Comparison of ENCODE assay signal across 21 cellular contexts in the genomic region with DNA sequence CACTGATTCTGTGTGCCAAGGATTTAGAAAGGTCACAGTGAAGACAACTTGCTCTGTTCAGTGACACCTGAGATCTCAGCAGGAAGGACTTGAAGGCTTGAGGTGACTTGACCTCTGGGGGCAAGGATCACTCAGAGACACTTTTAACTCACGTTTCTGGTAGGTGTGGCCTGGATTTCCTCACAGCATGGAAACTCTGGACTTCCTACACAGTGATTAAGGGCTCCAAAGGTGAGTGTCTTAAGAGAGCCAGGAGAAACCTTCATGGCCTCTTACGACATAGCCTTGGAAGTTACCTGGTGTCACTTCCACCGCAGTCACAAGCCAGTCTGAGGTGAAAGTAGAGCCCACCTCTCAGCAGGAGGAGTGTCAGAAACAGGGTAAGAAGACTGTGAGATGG. TPM values are rescaled to one million over a fixed set of nuclear protein-coding genes. Genes with fewer than 3 reads are reported as not detected.
A peak's percentile ranks its signal among the peaks of the same experiment; 100 is the strongest.
DNase-seq lines count a peak whose midpoint lies in the region; ATAC-seq, FAIRE-seq and TF ChIP-seq lines count a peak whose summit lies in the region.
"Had no signal": no experiment of that assay in that cellular context is flagged by ENCODE, and none has a peak within 500 bp of the region (broad histone marks: within the 10 kb centered on the region; RNA-seq: fewer than 3 reads in every experiment).

No MANE protein-coding gene starts in this region.

- H3K27me3 Mint-ChIP-seq in Caco-2 (ENCODE audit: insufficient read depth, unreplicated experiment) = no peaks in the 10 kb centered on the region
- peaks cover 0 to 1% of the 10 kb centered on the region in 2 donors for H3K27me3 Mint-ChIP-seq in CD4-positive, alpha-beta memory T cell
- no peaks in the 10 kb centered on the region for H3K27me3 Mint-ChIP-seq in CD4-positive, alpha-beta T cell
- H3K27me3 Mint-ChIP-seq: B cell had no signal

- no peak overlapping the region for H2AK5ac ChIP-seq in H1 (ENCODE audit: low read depth, low read length)

- no peaks in the 10 kb centered on the region for H3K79me2 ChIP-seq in H1 (ENCODE audit: control insufficient read depth in 1 of 2, insufficient read depth in 2 of 2, low read length in 2 of 2)

- no peak for TF ChIP-seq EP300 in H1 (IDR thresholded peaks at IDR 0.05; ENCODE audit: borderline replicate concordance in 1 of 2, low read depth in 2 of 2, low read length in 2 of 2)

- no peak overlapping the region for H3K9ac ChIP-seq in H1 (replicated peaks in 1 of 4; ENCODE audit: extremely low read depth in 1 of 4, low read depth in 3 of 4, low read length in 3 of 4)
- H3K9ac ChIP-seq: BLaER1 had no signal

- H2BK15ac ChIP-seq in H1 (ENCODE audit: low read length) = no peak overlapping the region

- no peak overlapping the region for H2BK120ac ChIP-seq in H1 (replicated peaks; ENCODE audit: low read depth, low read length)

- no peaks in the 10 kb centered on the region for H3K79me1 ChIP-seq in H1 (ENCODE audit: low read depth, low read length)

- WGBS in H1 (ENCODE audit: extremely low coverage in 1 of 2, insufficient coverage in 1 of 2, insufficient read length in 1 of 2, insufficient replicate concordance in 2 of 2, low coverage in 1 of 2, low lambda C conversion rate in 2 of 2, missing lambda C conversion rate in 1 of 2), 2 experiments = 77% methylated on average over 3 of the region's 3 CpGs; no CpG with 5 or more reads in 1 of the 2 experiments
- WGBS in small intestine, 3 donors = 19 to 49% (median 35%) methylated on average over 3 of the region's 3 CpGs

- no peak overlapping the region for H3K23ac ChIP-seq in H1 (ENCODE audit: insufficient read length)

- H3K4me3 ChIP-seq in Caco-2 (ENCODE audit: low read depth, low read length) (no peak overlapping the region), H1 (ENCODE audit: extremely low read depth in 1 of 4, insufficient read depth in 2 of 4, low read depth in 3 of 4, low read length in 4 of 4) (no peak overlapping the region), left lung (no peak overlapping the region), small intestine (ENCODE audit: low read depth in 1 of 2, low read length in 2 of 2) (no peak overlapping the region)
- no peak overlapping the region for H3K4me3 ChIP-seq in CD4-positive, alpha-beta memory T cell (ENCODE audit: low read length in 2 of 2)
- H3K4me3 ChIP-seq: BLaER1 had no signal

- DNase-seq in Caco-2 (peak; percentile 70 to 89), H1 (ENCODE audit: low read depth in 1 of 2, low spot score in 2 of 2) (no peak), left lung (no peak), small intestine (peak; percentile 95), GM19239 (ENCODE audit: insufficient read length, low spot score) (no peak)
- no peak for DNase-seq in CD4-positive, alpha-beta memory T cell
- no peak for DNase-seq in CD4-positive, alpha-beta T cell
- DNase-seq: CD4-positive, CD25-positive, alpha-beta regulatory T cell; COR-L47; DMS153; DND-41; GOT3; H7; HCEC 1CT had no signal

- H3K23me2 ChIP-seq in H1 (ENCODE audit: low read depth, low read length) = no peaks in the 10 kb centered on the region

- no peak overlapping the region for H4K5ac ChIP-seq in H1 (ENCODE audit: insufficient read length, low read depth, low read length)

- H3K56ac ChIP-seq in H1 (replicated peaks; ENCODE audit: insufficient read length, low read depth, low read length) = no peak overlapping the region

- H2BK20ac ChIP-seq in H1 (ENCODE audit: low read length) = 0 out of 2 replicates have a peak overlapping the region, but pooled peaks have one; percentile 21

- H3K4me2 ChIP-seq in H1 (ENCODE audit: insufficient read depth in 1 of 2, low read depth in 2 of 2, low read length in 2 of 2) = no peak overlapping the region
- H3K4me2 ChIP-seq: BLaER1 had no signal

- ATAC-seq in left lung (peak; percentile 84), GM18858 (IDR thresholded peaks at IDR 0.05; ENCODE audit: unreplicated experiment) (no peak)
- ATAC-seq in CD4-positive, alpha-beta T cell (ENCODE audit: poor library complexity) = no peak

- H3K18ac ChIP-seq in H1 (ENCODE audit: extremely low read depth, low read length) = no peak overlapping the region

- no peak overlapping the region for H3K4ac ChIP-seq in H1 (replicated peaks; ENCODE audit: insufficient read length, low read depth, low read length)

- TF ChIP-seq POLR2A in H1 (IDR thresholded peaks at IDR 0.05; ENCODE audit: control extremely low read depth in 1 of 2, low read depth in 2 of 2, low read length in 2 of 2) = no peak

- no peaks in the 10 kb centered on the region for H3K9me3 Mint-ChIP-seq in Caco-2 (ENCODE audit: unreplicated experiment)
- H3K9me3 Mint-ChIP-seq in CD4-positive, alpha-beta memory T cell = no peaks in the 10 kb centered on the region
- no peaks in the 10 kb centered on the region for H3K9me3 Mint-ChIP-seq in CD4-positive, alpha-beta T cell
- H3K9me3 Mint-ChIP-seq: CD4-positive, CD25-positive, alpha-beta regulatory T cell had no signal

- peaks cover 23% of the 10 kb centered on the region for H3K4me1 Mint-ChIP-seq in Caco-2 (ENCODE audit: low read depth, unreplicated experiment)
- H3K4me1 Mint-ChIP-seq in CD4-positive, alpha-beta memory T cell = peaks cover 5 to 14% (median 9%) of the 10 kb centered on the region in 4 donors
- H3K4me1 Mint-ChIP-seq in CD4-positive, alpha-beta T cell (ENCODE audit: low read depth) = peaks cover 9% of the 10 kb centered on the region
- H3K4me1 Mint-ChIP-seq: B cell had no signal

- CTCF ChIA-PET in Caco-2 (lab: Charles Lee) = no interaction called here
- CTCF ChIA-PET in H1 (lab: Charles Lee; ENCODE audit: partially characterized antibody) = no interaction called here
- CTCF ChIA-PET in CD4-positive, alpha-beta memory T cell (lab: Charles Lee; ENCODE audit: partially characterized antibody) = no interaction called here
- CTCF ChIA-PET in CD4-positive, alpha-beta T cell (lab: Charles Lee) = no interaction called here

- H2BK12ac ChIP-seq in H1 (ENCODE audit: low read depth, low read length) = no peak overlapping the region

- H3K27ac Mint-ChIP-seq in Caco-2 (ENCODE audit: unreplicated experiment) = peak overlapping the region; percentile 30
- peak overlapping the region in 1 of 7 donors; percentile 13 for H3K27ac Mint-ChIP-seq in CD4-positive, alpha-beta memory T cell
- no peak overlapping the region for H3K27ac Mint-ChIP-seq in CD4-positive, alpha-beta T cell
- H3K27ac Mint-ChIP-seq: B cell; CD4-positive, CD25-positive, alpha-beta regulatory T cell had no signal

- intact Hi-C loops in Caco-2 (cut with micrococcal nuclease; ENCODE audit: unreplicated experiment) (loop anchor here (1.0 kb wide), 2 partner anchors 39 to 50 kb away; partner anchors contain the start of gene EGR2), left lung (cut with DNase I) (no loop called here)
- intact Hi-C loops in CD4-positive, alpha-beta memory T cell (cut with micrococcal nuclease) = no loop called here
- intact Hi-C loops in CD4-positive, alpha-beta T cell (cut with DNase I, micrococcal nuclease) = no loop called here

- 0 out of 2 replicates have a peak overlapping the region, but pooled peaks have one; percentile 67 for H2AFZ ChIP-seq in H1 (ENCODE audit: low read length)

- H4K20me1 ChIP-seq in H1 (replicated peaks in 1 of 2; ENCODE audit: control insufficient read depth in 1 of 2, insufficient read depth in 2 of 2, low read length in 2 of 2) = no peaks in the 10 kb centered on the region
- H4K20me1 ChIP-seq: BLaER1 had no signal

- H3K9me3 ChIP-seq in Caco-2 (no peaks in the 10 kb centered on the region), H1 (ENCODE audit: insufficient read depth in 2 of 2, low read depth in 1 of 2, low read length in 1 of 2) (no peaks in the 10 kb centered on the region), left lung (no peaks in the 10 kb centered on the region), small intestine (ENCODE audit: control insufficient read depth, low read depth) (no peaks in the 10 kb centered on the region)
- no peaks in the 10 kb centered on the region for H3K9me3 ChIP-seq in CD4-positive, alpha-beta memory T cell (ENCODE audit: control insufficient read depth in 1 of 2, low read length in 2 of 2)
- H3K9me3 ChIP-seq in CD4-positive, alpha-beta T cell (ENCODE audit: control insufficient read depth, low read length) = no peaks in the 10 kb centered on the region
- H3K9me3 ChIP-seq: BLaER1 had no signal

- H4K8ac ChIP-seq in H1 (ENCODE audit: extremely low read depth, insufficient read depth, low read length) = no peak overlapping the region

- no peak for FAIRE-seq in H1 (lab: Jason Lieb, UNC)
- FAIRE-seq in small intestine (lab: Jason Lieb, UNC) = no peak
- no peak for FAIRE-seq in GM19239 (lab: Jason Lieb, UNC)
- FAIRE-seq: A204.1, G401.6 had no signal

- no peak overlapping the region for H4K91ac ChIP-seq in H1 (replicated peaks; ENCODE audit: insufficient read length, low read length)

- no peaks in the 10 kb centered on the region for H3K27me3 ChIP-seq in Caco-2 (replicated peaks; ENCODE audit: control insufficient read depth, insufficient read depth, low read length)
- no peaks in the 10 kb centered on the region for H3K27me3 ChIP-seq in H1 (replicated peaks in 1 of 4; ENCODE audit: control insufficient read depth in 3 of 4, extremely low read depth in 1 of 4, insufficient read depth in 3 of 4, low read length in 3 of 4)
- no peaks in the 10 kb centered on the region for H3K27me3 ChIP-seq in left lung
- H3K27me3 ChIP-seq in small intestine (ENCODE audit: control insufficient read depth in 2 of 2, insufficient read depth in 2 of 2, low read length in 2 of 2) = no peaks in the 10 kb centered on the region
- H3K27me3 ChIP-seq in CD4-positive, alpha-beta memory T cell (ENCODE audit: insufficient read depth, low read length) = no peaks in the 10 kb centered on the region
- no peaks in the 10 kb centered on the region for H3K27me3 ChIP-seq in CD4-positive, alpha-beta T cell (ENCODE audit: control insufficient read depth, insufficient read depth, low read length)
- H3K27me3 ChIP-seq: BLaER1 had no signal

- TF ChIP-seq CTCF in Caco-2 (IDR thresholded peaks at IDR 0.05; ENCODE audit: insufficient read depth in 1 of 2, low read depth in 1 of 2, low read length in 1 of 2, severe bottlenecking in 1 of 2, unreplicated experiment in 1 of 2) (no peak), H1 (IDR thresholded peaks at IDR 0.05; ENCODE audit: control extremely low read depth in 1 of 3, insufficient read depth in 1 of 3, low read depth in 1 of 3, low read length in 3 of 3) (no peak), left lung (IDR thresholded peaks at IDR 0.05) (no peak)
- TF ChIP-seq CTCF in CD4-positive, alpha-beta T cell (IDR thresholded peaks at IDR 0.05) = no peak

- H2BK5ac ChIP-seq in H1 (ENCODE audit: low read depth, low read length) = no peak overlapping the region

- no peaks in the 10 kb centered on the region for H3K36me3 Mint-ChIP-seq in Caco-2 (ENCODE audit: insufficient read depth, unreplicated experiment)
- no peaks in the 10 kb centered on the region for H3K36me3 Mint-ChIP-seq in CD4-positive, alpha-beta memory T cell
- no peaks in the 10 kb centered on the region for H3K36me3 Mint-ChIP-seq in CD4-positive, alpha-beta T cell (ENCODE audit: low read depth)
- H3K36me3 Mint-ChIP-seq: CD4-positive, CD25-positive, alpha-beta regulatory T cell had no signal

- no peak for TF ChIP-seq RAD21 in H1 (IDR thresholded peaks at IDR 0.05 in 1 of 2, conservative IDR thresholded peaks at IDR 0.05 in 1 of 2; ENCODE audit: low read depth in 2 of 2, low read length in 2 of 2)

- BruUV-seq in Caco-2 (replicated peaks; lab: Mats Ljungman, UMichigan) = no TSS peak

- H3K27ac ChIP-seq in H1 (ENCODE audit: low read depth, low read length) (no peak overlapping the region), left lung (no peak overlapping the region), small intestine (ENCODE audit: low read depth in 1 of 2, low read length in 1 of 2) (no peak overlapping the region)
- H3K27ac ChIP-seq in CD4-positive, alpha-beta memory T cell (ENCODE audit: low read depth, low read length) = no peak overlapping the region
- H3K27ac ChIP-seq in CD4-positive, alpha-beta T cell (ENCODE audit: low read depth, low read length) = no peak overlapping the region
- H3K27ac ChIP-seq: 22Rv1, BLaER1, C4-2B had no signal

- H3K4me1 ChIP-seq in Caco-2 (peaks cover 22% of the 10 kb centered on the region), H1 (replicated peaks in 1 of 4; ENCODE audit: control insufficient read depth in 3 of 4, insufficient read depth in 4 of 4, low read length in 3 of 4) (peaks cover 0 to 3% (median 0%) of the 10 kb centered on the region in 4 experiments; a peak in 2 of 7 replicates), left lung (peaks cover 0 to under 1% of the 10 kb centered on the region in 2 donors), small intestine (ENCODE audit: control insufficient read depth in 2 of 2, insufficient read depth in 1 of 2, low read depth in 1 of 2, low read length in 1 of 2) (no peaks in the 10 kb centered on the region)
- H3K4me1 ChIP-seq in CD4-positive, alpha-beta memory T cell (ENCODE audit: insufficient read depth, low read length) = peaks cover 7% of the 10 kb centered on the region
- H3K4me1 ChIP-seq: BLaER1 had no signal

- no peak overlapping the region for H3K14ac ChIP-seq in H1 (ENCODE audit: insufficient read length)

- no peaks in the 10 kb centered on the region for H3K36me3 ChIP-seq in Caco-2 (ENCODE audit: control insufficient read depth, insufficient read depth, low read length)
- H3K36me3 ChIP-seq in H1 (ENCODE audit: control insufficient read depth in 2 of 4, insufficient read depth in 4 of 4, low read length in 3 of 4) = no peaks in the 10 kb centered on the region
- H3K36me3 ChIP-seq in left lung = no peaks in the 10 kb centered on the region
- no peaks in the 10 kb centered on the region for H3K36me3 ChIP-seq in small intestine (ENCODE audit: control insufficient read depth in 2 of 2, insufficient read depth in 2 of 2, low read length in 2 of 2)
- H3K36me3 ChIP-seq in CD4-positive, alpha-beta memory T cell (ENCODE audit: insufficient read depth, low read length) = no peaks in the 10 kb centered on the region
- H3K36me3 ChIP-seq: BLaER1 had no signal

- POLR2A ChIA-PET in Caco-2 (lab: Charles Lee) (no interaction called here), H1 (lab: Charles Lee; ENCODE audit: partially characterized antibody) (no interaction called here)
- POLR2A ChIA-PET in CD4-positive, alpha-beta memory T cell (lab: Charles Lee; ENCODE audit: partially characterized antibody) = interaction anchor here (1.4 kb wide), 1 partner anchor 13 kb away, joined by 3 read pairs; no protein-coding TSS in a partner anchor
- POLR2A ChIA-PET in CD4-positive, alpha-beta T cell (lab: Charles Lee) = no interaction called here

- peak overlapping the region; percentile 2 for H3K4me3 Mint-ChIP-seq in Caco-2 (ENCODE audit: unreplicated experiment)
- H3K4me3 Mint-ChIP-seq in CD4-positive, alpha-beta memory T cell = no peak overlapping the region
- no peak overlapping the region for H3K4me3 Mint-ChIP-seq in CD4-positive, alpha-beta T cell
- H3K4me3 Mint-ChIP-seq: B cell; CD4-positive, CD25-positive, alpha-beta regulatory T cell had no signal

RNA-seq across cellular contexts. Expression of gene ADO, which starts 38.1 kb away (rescaled TPM):
- 31.3 and 34.1 TPM in 2 replicates for total RNA-seq in Caco-2 (2022)
- total RNA-seq in H1 (2021; fragmentation: NEBNext Ultra II Directional; extraction: Animal tissue kit (Norgen Biotek cat#: 25700)) = 27.9 and 29.2 TPM in 2 replicates
- polyA plus RNA-seq in H1 (2011; rRNA removed) = 18.7 and 23.7 TPM in 2 replicates
- 18.5 TPM for polyA plus RNA-seq in H1 (2011; cell fraction: cytosol; rRNA removed)
- polyA plus RNA-seq in H1 (2011; cell fraction: nucleus; rRNA removed) = 14.2 TPM
- polyA plus RNA-seq in H1 (2012, experiment 1 of 2) = 12.0 to 16.6 TPM (median 13.3 TPM) in 4 replicates
- 11.2 TPM for polyA plus RNA-seq in H1 (2012, experiment 2 of 2)
- 20.0 TPM for polyA plus RNA-seq in H1 (2013, experiment 1 of 2)
- 20.1 TPM for polyA plus RNA-seq in H1 (2013, experiment 2 of 2)
- polyA minus RNA-seq in H1 (2011; rRNA and poly(A)+ RNA removed) = 14.0 and 16.9 TPM in 2 replicates
- polyA minus RNA-seq in H1 (2011; cell fraction: cytosol; rRNA and poly(A)+ RNA removed) = 20.9 TPM
- 32.6 TPM for polyA minus RNA-seq in H1 (2011; cell fraction: nucleus; rRNA and poly(A)+ RNA removed)
- total RNA-seq in left lung = 10 to 100 TPM; 17.0 to 19.3 TPM
- 1 to 10 TPM; 7.4 to 9.5 (median 8.1) TPM for polyA plus RNA-seq in small intestine
- 10 to 100 TPM; 18.6 to 19.1 TPM for total RNA-seq in CD4-positive, alpha-beta memory T cell
- polyA plus RNA-seq in CD4-positive, alpha-beta memory T cell = 1 to 10 TPM in 1 of 2 donors, under 1 TPM in 1; 1.00 to 4.7 TPM
- total RNA-seq in CD4-positive, alpha-beta T cell = 10 to 100 TPM; 14.3 to 15.9 TPM

RNA-seq across cellular contexts. Expression of gene EGR2, which starts 49.8 kb away (rescaled TPM):
- total RNA-seq in Caco-2 (2022) (0.30 and 0.61 TPM in 2 replicates), left lung (10 to 100 TPM; 11.6 to 14.2 TPM)
- 2.1 and 3.0 TPM in 2 replicates for total RNA-seq in H1 (2021; fragmentation: NEBNext Ultra II Directional; extraction: Animal tissue kit (Norgen Biotek cat#: 25700))
- polyA plus RNA-seq in H1 (2011; rRNA removed) (1.3 and 2.4 TPM in 2 replicates), small intestine (1 to 10 TPM in 1 of 3 donors, under 1 TPM in 2; 0.45 to 5.4 (median 0.54) TPM)
- 0.98 TPM for polyA plus RNA-seq in H1 (2011; cell fraction: cytosol; rRNA removed)
- 2.8 TPM for polyA plus RNA-seq in H1 (2011; cell fraction: nucleus; rRNA removed)
- 0.92 to 1.7 TPM (median 1.3 TPM) in 4 replicates for polyA plus RNA-seq in H1 (2012, experiment 1 of 2)
- polyA plus RNA-seq in H1 (2012, experiment 2 of 2) = 1.3 TPM
- polyA plus RNA-seq in H1 (2013, experiment 1 of 2) = 0.61 TPM
- 0.57 TPM for polyA plus RNA-seq in H1 (2013, experiment 2 of 2)
- 1.8 and 2.3 TPM in 2 replicates for polyA minus RNA-seq in H1 (2011; rRNA and poly(A)+ RNA removed)
- 0.51 TPM for polyA minus RNA-seq in H1 (2011; cell fraction: cytosol; rRNA and poly(A)+ RNA removed)
- polyA minus RNA-seq in H1 (2011; cell fraction: nucleus; rRNA and poly(A)+ RNA removed) = 6.1 TPM
- total RNA-seq in CD4-positive, alpha-beta memory T cell = 1 to 10 TPM; 2.0 to 2.2 TPM
- polyA plus RNA-seq in CD4-positive, alpha-beta memory T cell = under 1 TPM in 1 of 2 donors, not detected in 1; 0.22 TPM
- 1 to 10 TPM; 3.2 to 5.4 TPM for total RNA-seq in CD4-positive, alpha-beta T cell

Comparison
In these comparisons a context has a peak if more than half of its experiments do, and no peak if none do; other contexts are left out.
1. DNase-seq: peak in Caco-2 (2 of 2) and small intestine (single experiment); none in H1 (0 of 2), left lung (0 of 2), CD4-positive, alpha-beta memory T cell (0 of 5), GM19239 (single experiment) and CD4-positive, alpha-beta T cell (0 of 10).